In the genomic region with DNA sequence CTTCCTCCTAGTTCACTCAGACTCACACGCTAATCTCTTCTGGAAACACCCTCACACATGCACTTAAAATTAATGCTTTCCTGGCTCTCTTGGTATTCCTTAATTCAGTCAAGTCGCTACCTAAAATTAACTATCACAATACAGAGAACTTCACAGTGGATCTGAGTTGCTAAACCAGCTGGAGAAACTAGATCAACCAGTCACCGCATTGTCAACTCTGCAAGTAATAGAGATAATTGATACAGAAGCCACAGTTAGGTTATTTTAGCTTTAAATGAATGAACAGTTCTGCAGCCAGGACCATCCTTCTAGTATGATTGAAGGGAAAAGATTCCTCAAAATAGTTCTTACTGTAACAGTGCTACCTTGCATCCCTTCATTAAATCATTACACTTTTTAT, we compare ENCODE assay signal across 30 cellular contexts. TPM values are rescaled to one million over a fixed set of nuclear protein-coding genes. Genes with fewer than 3 reads are reported as not detected.
"Had no signal": no experiment of that assay in that cellular context is flagged by ENCODE, and none has a peak within 500 bp of the region (broad histone marks: within the 10 kb centered on the region; RNA-seq: fewer than 3 reads in every experiment).

No MANE protein-coding gene starts in this region.

- H3K4me3 ChIP-seq: adrenal gland, body of pancreas had no signal

- H3K27ac Mint-ChIP-seq: activated CD4-positive, alpha-beta memory T cell treated with anti-CD3 and anti-CD28 coated beads for 36 hours; activated CD4-positive, alpha-beta T cell treated with anti-CD3 and anti-CD28 coated beads for 36 hours; activated CD4-positive, alpha-beta T cell treated with anti-CD3 and anti-CD28 coated beads, Interleukin-2, amount 10 ng/mL, durations not matched to agents 24 days and 14 days; activated CD8-positive, alpha-beta memory T cell treated with anti-CD3 and anti-CD28 coated beads, Interleukin-2, amount 10 ng/mL, durations not matched to agents 7 days and 5 days; activated CD8-positive, alpha-beta T cell treated with anti-CD3 and anti-CD28 coated beads, Interleukin-2, amount 10 ng/mL, durations not matched to agents 7 days and 5 days; activated naive CD4-positive, alpha-beta T cell treated with anti-CD3 and anti-CD28 coated beads for 36 hours; activated naive CD4-positive, alpha-beta T cell treated with anti-CD3 and anti-CD28 coated beads, Interleukin-2, amount 50 U/mL, for 24 hours; activated naive CD8-positive, alpha-beta T cell treated with anti-CD3 and anti-CD28 coated beads for 36 hours; activated naive CD8-positive, alpha-beta T cell treated with anti-CD3 and anti-CD28 coated beads, Interleukin-2, amount 50 U/mL, for 24 hours; activated T-helper 1 cell treated with anti-CD3 and anti-CD28 coated beads, Interleukin-12 subunit alpha, Interleukin-12 subunit beta, Interleukin-2, Interleukin-4 antibody, amounts not matched to agents 30 ng/mL and 10 ng/mL and 1 ng/mL, durations not matched to agents 14 hours and 24 hours and 36 hours; activated T-helper 2 cell treated with anti-CD3 and anti-CD28 coated beads, Interferon-gamma antibody, Interleukin-2, Interleukin-4, amounts not matched to agents 10 μg/mL and 5 μg/mL and 100 μg/mL, durations not matched to agents 14 hours and 24 hours and 36 hours; effector memory CD8-positive, alpha-beta T cell had no signal

- H3K27me3 ChIP-seq: adrenal gland, body of pancreas had no signal

- H3K27ac ChIP-seq: adrenal gland, body of pancreas, epithelial cell of prostate had no signal

- DNase-seq: activated CD4-positive, alpha-beta memory T cell treated with anti-CD3 and anti-CD28 coated beads for 36 hours; activated CD4-positive, alpha-beta T cell treated with anti-CD3 and anti-CD28 coated beads for 36 hours; activated CD4-positive, alpha-beta T cell treated with anti-CD3 and anti-CD28 coated beads, Interleukin-2, amount 10 ng/mL, durations not matched to agents 24 days and 14 days; activated CD4-positive, CD25-positive, alpha-beta regulatory T cell; activated CD4-positive, CD25-positive, alpha-beta regulatory T cell treated with anti-CD3 and anti-CD28 coated beads, Interleukin-2, amount 50 U/mL, for 72 hours; activated CD8-positive, alpha-beta memory T cell treated with anti-CD3 and anti-CD28 coated beads, Interleukin-2, amount 10 ng/mL, durations not matched to agents 7 days and 5 days; activated CD8-positive, alpha-beta memory T cell treated with anti-CD3 and anti-CD28 coated beads, Interleukin-2, amount 50 U/mL, for 4 hours; activated CD8-positive, alpha-beta T cell treated with anti-CD3 and anti-CD28 coated beads, Interleukin-2, amount 10 ng/mL, durations not matched to agents 7 days and 5 days; activated effector memory CD4-positive, alpha-beta T cell treated with anti-CD3 and anti-CD28 coated beads, Interleukin-2, amount 50 U/mL, for 16 hours; activated naive CD4-positive, alpha-beta T cell treated with anti-CD3 and anti-CD28 coated beads for 36 hours; activated naive CD8-positive, alpha-beta T cell treated with anti-CD3 and anti-CD28 coated beads for 36 hours; activated naive CD8-positive, alpha-beta T cell treated with anti-CD3 and anti-CD28 coated beads, Interleukin-2, amount 50 U/mL, for 24 hours; activated T-cell treated with anti-CD3 and anti-CD28 coated beads, Interleukin-2, amount 50 U/mL, for 1 hour; activated T-cell treated with anti-CD3 and anti-CD28 coated beads, Interleukin-2, amount 50 U/mL, for 48 hours; adrenal gland; amygdala; aorta; body of pancreas; caudate nucleus; cortex of kidney; dermis blood vessel endothelial cell; effector CD4-positive, alpha-beta T cell; effector memory CD8-positive, alpha-beta T cell; foreskin fibroblast; head of caudate nucleus; T-helper 2 cell had no signal

- H3K36me3 Mint-ChIP-seq: activated CD4-positive, alpha-beta memory T cell treated with anti-CD3 and anti-CD28 coated beads for 36 hours; activated CD8-positive, alpha-beta memory T cell treated with anti-CD3 and anti-CD28 coated beads, Interleukin-2, amount 10 ng/mL, durations not matched to agents 7 days and 5 days; activated naive CD4-positive, alpha-beta T cell treated with anti-CD3 and anti-CD28 coated beads, Interleukin-2, amount 50 U/mL, for 24 hours; activated naive CD8-positive, alpha-beta T cell treated with anti-CD3 and anti-CD28 coated beads for 36 hours had no signal

- H3K9me3 ChIP-seq: adrenal gland, body of pancreas had no signal

- ATAC-seq: activated CD4-positive, alpha-beta T cell treated with anti-CD3 and anti-CD28 coated beads for 36 hours; activated CD8-positive, alpha-beta memory T cell treated with anti-CD3 and anti-CD28 coated beads, Interleukin-2, amount 10 ng/mL, durations not matched to agents 7 days and 5 days; activated CD8-positive, alpha-beta T cell treated with anti-CD3 and anti-CD28 coated beads, Interleukin-2, amount 10 ng/mL, durations not matched to agents 7 days and 5 days; activated naive CD8-positive, alpha-beta T cell treated with anti-CD3 and anti-CD28 coated beads, Interleukin-2, amount 50 U/mL, for 24 hours; body of pancreas; effector memory CD8-positive, alpha-beta T cell had no signal

- H3K4me1 Mint-ChIP-seq: activated CD4-positive, alpha-beta T cell treated with anti-CD3 and anti-CD28 coated beads, Interleukin-2, amount 10 ng/mL, durations not matched to agents 24 days and 14 days; activated CD8-positive, alpha-beta memory T cell treated with anti-CD3 and anti-CD28 coated beads, Interleukin-2, amount 10 ng/mL, durations not matched to agents 7 days and 5 days; activated naive CD4-positive, alpha-beta T cell treated with anti-CD3 and anti-CD28 coated beads, Interleukin-2, amount 50 U/mL, for 24 hours had no signal

- H3K9me3 Mint-ChIP-seq: activated CD4-positive, alpha-beta memory T cell treated with anti-CD3 and anti-CD28 coated beads for 36 hours; activated CD4-positive, alpha-beta T cell treated with anti-CD3 and anti-CD28 coated beads, Interleukin-2, amount 10 ng/mL, durations not matched to agents 24 days and 14 days; activated naive CD4-positive, alpha-beta T cell treated with anti-CD3 and anti-CD28 coated beads for 36 hours; activated naive CD4-positive, alpha-beta T cell treated with anti-CD3 and anti-CD28 coated beads, Interleukin-2, amount 50 U/mL, for 24 hours; activated naive CD8-positive, alpha-beta T cell treated with anti-CD3 and anti-CD28 coated beads for 36 hours; activated naive CD8-positive, alpha-beta T cell treated with anti-CD3 and anti-CD28 coated beads, Interleukin-2, amount 50 U/mL, for 24 hours; activated T-helper 1 cell treated with anti-CD3 and anti-CD28 coated beads, Interleukin-12 subunit alpha, Interleukin-12 subunit beta, Interleukin-2, Interleukin-4 antibody, amounts not matched to agents 30 ng/mL and 10 ng/mL and 1 ng/mL, durations not matched to agents 14 hours and 24 hours and 36 hours; activated T-helper 2 cell treated with anti-CD3 and anti-CD28 coated beads, Interferon-gamma antibody, Interleukin-2, Interleukin-4, amounts not matched to agents 10 μg/mL and 5 μg/mL and 100 μg/mL, durations not matched to agents 14 hours and 24 hours and 36 hours; effector memory CD8-positive, alpha-beta T cell had no signal

- H3K4me3 Mint-ChIP-seq: activated CD4-positive, alpha-beta memory T cell treated with anti-CD3 and anti-CD28 coated beads for 36 hours; activated CD4-positive, alpha-beta T cell treated with anti-CD3 and anti-CD28 coated beads for 36 hours; activated CD4-positive, alpha-beta T cell treated with anti-CD3 and anti-CD28 coated beads, Interleukin-2, amount 10 ng/mL, durations not matched to agents 24 days and 14 days; activated CD8-positive, alpha-beta memory T cell treated with anti-CD3 and anti-CD28 coated beads, Interleukin-2, amount 10 ng/mL, durations not matched to agents 7 days and 5 days; activated CD8-positive, alpha-beta T cell treated with anti-CD3 and anti-CD28 coated beads, Interleukin-2, amount 10 ng/mL, durations not matched to agents 7 days and 5 days; activated naive CD4-positive, alpha-beta T cell treated with anti-CD3 and anti-CD28 coated beads for 36 hours; activated naive CD4-positive, alpha-beta T cell treated with anti-CD3 and anti-CD28 coated beads, Interleukin-2, amount 50 U/mL, for 24 hours; activated naive CD8-positive, alpha-beta T cell treated with anti-CD3 and anti-CD28 coated beads for 36 hours; activated naive CD8-positive, alpha-beta T cell treated with anti-CD3 and anti-CD28 coated beads, Interleukin-2, amount 50 U/mL, for 24 hours; activated T-helper 1 cell treated with anti-CD3 and anti-CD28 coated beads, Interleukin-12 subunit alpha, Interleukin-12 subunit beta, Interleukin-2, Interleukin-4 antibody, amounts not matched to agents 30 ng/mL and 10 ng/mL and 1 ng/mL, durations not matched to agents 14 hours and 24 hours and 36 hours; effector memory CD8-positive, alpha-beta T cell had no signal

- H3K36me3 ChIP-seq: adrenal gland had no signal

RNA-seq across cellular contexts. Expression of a gene that starts 6.0 kb away (rescaled TPM):
- total RNA-seq: activated CD4-positive, alpha-beta T cell treated with anti-CD3 and anti-CD28 coated beads, Interleukin-2, amount 10 ng/mL, durations not matched to agents 24 days and 14 days; activated CD8-positive, alpha-beta T cell treated with anti-CD3 and anti-CD28 coated beads, Interleukin-2, amount 10 ng/mL, durations not matched to agents 7 days and 5 days; activated T-helper 1 cell treated with anti-CD3 and anti-CD28 coated beads, Interleukin-12 subunit alpha, Interleukin-12 subunit beta, Interleukin-2, Interleukin-4 antibody, amounts not matched to agents 30 ng/mL and 10 ng/mL and 1 ng/mL, durations not matched to agents 14 hours and 24 hours and 36 hours had no signal
